Comparison of ENCODE assay signal across 7 cellular contexts in genomic region chr7:42883950-42884349, GRCh38.
DNase-seq lines count a peak whose midpoint lies in the region; ATAC-seq lines count a peak whose summit lies in the region.

No MANE protein-coding gene starts in this region.

- ATAC-seq in GM19043 (IDR thresholded peaks at IDR 0.05; ENCODE audit: low read depth, unreplicated experiment) (peak; percentile 62), HG03469 (IDR thresholded peaks at IDR 0.05; ENCODE audit: unreplicated experiment) (peak; percentile 52)

- intact Hi-C loops in posterior cingulate gyrus (cut with DNase I), result no loop called here

- no peak overlapping the region for H3K4me3 Mint-ChIP-seq in activated T-cell treated with anti-CD3 and anti-CD28 coated beads, Interleukin-2, amount 50 U/mL, for 24 hours

- no peaks in the 10 kb centered on the region for H3K9me3 Mint-ChIP-seq in activated T-cell treated with anti-CD3 and anti-CD28 coated beads, Interleukin-2, amount 50 U/mL, for 24 hours

- DNase-seq in astrocyte of the hippocampus (ENCODE audit: low read depth, low spot score), result peak; percentile 39
- DNase-seq in posterior cingulate gyrus, result peak in 7 of 10 donors; percentile 29 to 93 (median 51)
- DNase-seq in COR-L47 (lab: John Stamatoyannopoulos, UW), result no peak
- no peak for DNase-seq in activated T-cell treated with anti-CD3 and anti-CD28 coated beads, Interleukin-2, amount 50 U/mL, for 24 hours
- no peak for DNase-seq in hepatic stellate cell (ENCODE audit: low spot score)

- no peaks in the 10 kb centered on the region for H3K36me3 Mint-ChIP-seq in activated T-cell treated with anti-CD3 and anti-CD28 coated beads, Interleukin-2, amount 50 U/mL, for 24 hours (ENCODE audit: low read depth)

- H3K27ac Mint-ChIP-seq in activated T-cell treated with anti-CD3 and anti-CD28 coated beads, Interleukin-2, amount 50 U/mL, for 24 hours, result no peak overlapping the region

- H3K27me3 Mint-ChIP-seq in activated T-cell treated with anti-CD3 and anti-CD28 coated beads, Interleukin-2, amount 50 U/mL, for 24 hours, result peaks cover 2% of the 10 kb centered on the region

- H3K4me1 Mint-ChIP-seq in activated T-cell treated with anti-CD3 and anti-CD28 coated beads, Interleukin-2, amount 50 U/mL, for 24 hours (ENCODE audit: low read depth), result peaks cover 19% of the 10 kb centered on the region

Comparison
In these comparisons a context has a peak if more than half of its experiments do, and no peak if none do; other contexts are left out.
1. DNase-seq: peak in astrocyte of the hippocampus (single experiment) and posterior cingulate gyrus (7 of 10); none in COR-L47 (single experiment), activated T-cell treated with anti-CD3 and anti-CD28 coated beads, Interleukin-2, amount 50 U/mL, for 24 hours (single experiment) and hepatic stellate cell (single experiment).